ENCODE assay signal across 21 cellular contexts in genomic region chrX:130386408-130386808, GRCh38.
"Had no signal": no experiment of that assay in that cellular context is flagged by ENCODE, and none has a peak within 500 bp of the region (broad histone marks: within the 10 kb centered on the region; RNA-seq: fewer than 3 reads in every experiment).

No MANE protein-coding gene starts in this region.

- DNase-seq: natural killer cell; occipital lobe; ovary; posterior cingulate gyrus; psoas muscle; right cardiac atrium; spleen; stimulated activated CD4-positive, alpha-beta T cell treated with anti-CD3 and anti-CD28 coated beads, Interleukin-12 subunit alpha, Interleukin-12 subunit beta, amount 100 ng/mL, for 4 hours; stimulated activated CD4-positive, alpha-beta T cell treated with anti-CD3 and anti-CD28 coated beads, Interleukin-1b, Interleukin-23, amount 100 ng/mL, for 48 hours; stimulated activated CD4-positive, alpha-beta T cell treated with anti-CD3 and anti-CD28 coated beads, Interleukin-4, amount 100 ng/mL, for 1 hour; stimulated activated CD4-positive, alpha-beta T cell treated with anti-CD3 and anti-CD28 coated beads, Interleukin-4, amount 100 ng/mL, for 4 hours; stimulated activated CD8-positive, alpha-beta memory T cell treated with anti-CD3 and anti-CD28 coated beads, Interleukin-4, amount 100 ng/mL, for 48 hours; stimulated activated naive CD4-positive, alpha-beta T cell; stimulated activated naive CD8-positive, alpha-beta T cell treated with anti-CD3 and anti-CD28 coated beads, Interleukin-15, amount 100 ng/mL, for 72 hours; stimulated activated naive CD8-positive, alpha-beta T cell treated with anti-CD3 and anti-CD28 coated beads, Interleukin-15, Interleukin-2, amounts not matched to agents 100 U/mL and 50 U/mL, for 24 hours; substantia nigra; testis; tibial artery; transverse colon; upper lobe of right lung; uterus had no signal
